ENCODE assay signal across 4 cellular contexts in genomic region chr2:25534937-25535336, GRCh38.
A peak's percentile ranks its signal among the peaks of the same experiment; 100 is the strongest.
DNase-seq lines count a peak whose midpoint lies in the region.
"Not testable (repeated sequence)": the region's sequence is repeated elsewhere in the genome, so short reads cannot be mapped to it uniquely, and the experiment has no call there.

No MANE protein-coding gene starts in this region.

- not testable (repeated sequence) for H3K23ac ChIP-seq in neuronal stem cell (ENCODE audit: low read depth, low read length, poor library complexity)

- H3K18ac ChIP-seq in neuronal stem cell (ENCODE audit: low read length): not testable (repeated sequence)

- not testable (repeated sequence) for H3K79me1 ChIP-seq in neuronal stem cell (ENCODE audit: low read depth, low read length)

- H2BK15ac ChIP-seq in neuronal stem cell (ENCODE audit: low read length): not testable (repeated sequence)

- peak overlapping the region; percentile 28; the same call in 1 of the 2 replicates for H3K4me3 ChIP-seq in BLaER1
- peak overlapping the region in 6 of 10 experiments; percentile 13 to 38 (median 16); a peak in 2 of 20 replicates for H3K4me3 ChIP-seq in BLaER1 treated with 17β-estradiol and CSF1 and Interleukin-3, amounts not matched to agents 10 nM and 100 nM
- not testable (repeated sequence) for H3K4me3 ChIP-seq in neuronal stem cell (ENCODE audit: low read length in 2 of 2)

- no CpG with 5 or more reads among the region's 22 CpGs for WGBS in neuronal stem cell (ENCODE audit: extremely low coverage in 2 of 2, insufficient read length in 2 of 2, insufficient replicate concordance in 1 of 2), 2 donors

- H3K9me3 ChIP-seq in BLaER1: peaks cover 30% of the 10 kb centered on the region
- peaks cover 24 to 31% (median 28%) of the 10 kb centered on the region in 11 experiments for H3K9me3 ChIP-seq in BLaER1 treated with 17β-estradiol and CSF1 and Interleukin-3, amounts not matched to agents 10 nM and 100 nM (replicated peaks in 1 of 11)
- H3K9me3 ChIP-seq in neuronal stem cell (replicated peaks in 1 of 2; ENCODE audit: control insufficient read depth in 2 of 2, insufficient read depth in 1 of 2, low read depth in 1 of 2, low read length in 2 of 2): not testable (repeated sequence)

- not testable (repeated sequence) for H3K27ac ChIP-seq in BLaER1; BLaER1 treated with 17β-estradiol and CSF1 and Interleukin-3, amounts not matched to agents 10 nM and 100 nM; neuronal stem cell (replicated peaks; ENCODE audit: low read length)

- H3K4me1 ChIP-seq in BLaER1; neuronal stem cell (ENCODE audit: control insufficient read depth in 2 of 2, insufficient read depth in 1 of 2, low read depth in 1 of 2, low read length in 2 of 2): not testable (repeated sequence)
- peaks cover 0 to 18% (median 0%) of the 10 kb centered on the region in 10 experiments; a peak in 5 of 20 replicates for H3K4me1 ChIP-seq in BLaER1 treated with 17β-estradiol and CSF1 and Interleukin-3, amounts not matched to agents 10 nM and 100 nM

- not testable (repeated sequence) for H2BK120ac ChIP-seq in neuronal stem cell (ENCODE audit: low read depth, low read length)

- peaks cover 22% of the 10 kb centered on the region for H3K36me3 ChIP-seq in BLaER1
- H3K36me3 ChIP-seq in BLaER1 treated with 17β-estradiol and CSF1 and Interleukin-3, amounts not matched to agents 10 nM and 100 nM: peaks cover 16 to 28% (median 22%) of the 10 kb centered on the region in 11 experiments
- H3K36me3 ChIP-seq in neuronal stem cell (replicated peaks in 1 of 2; ENCODE audit: control insufficient read depth in 2 of 2, insufficient read depth in 2 of 2, low read length in 2 of 2): not testable (repeated sequence)

- H4K8ac ChIP-seq in neuronal stem cell (ENCODE audit: low read depth, low read length): not testable (repeated sequence)

- H3K27me3 ChIP-seq in BLaER1; BLaER1 treated with 17β-estradiol and CSF1 and Interleukin-3, amounts not matched to agents 10 nM and 100 nM; neuronal stem cell (ENCODE audit: control insufficient read depth in 3 of 3, insufficient read depth in 3 of 3, low read depth in 1 of 3, low read length in 3 of 3): not testable (repeated sequence)

- H2AK5ac ChIP-seq in neuronal stem cell (ENCODE audit: low read depth, low read length): not testable (repeated sequence)

- H4K91ac ChIP-seq in neuronal stem cell (ENCODE audit: low read depth, low read length, poor library complexity): not testable (repeated sequence)

- not testable (repeated sequence) for H3K4me2 ChIP-seq in BLaER1; BLaER1 treated with 17β-estradiol and CSF1 and Interleukin-3, amounts not matched to agents 10 nM and 100 nM; neuronal stem cell (ENCODE audit: insufficient read depth, low read length, poor library complexity, severe bottlenecking)

- H3K9ac ChIP-seq in BLaER1; BLaER1 treated with 17β-estradiol and CSF1 and Interleukin-3, amounts not matched to agents 10 nM and 100 nM; neuronal stem cell (ENCODE audit: low read depth, low read length, poor library complexity): not testable (repeated sequence)

- not testable (repeated sequence) for H2BK12ac ChIP-seq in neuronal stem cell (ENCODE audit: low read length)

- H3K14ac ChIP-seq in neuronal stem cell (ENCODE audit: low read length): peak overlapping the region; percentile 1

- not testable (repeated sequence) for H4K20me1 ChIP-seq in BLaER1; BLaER1 treated with 17β-estradiol and CSF1 and Interleukin-3, amounts not matched to agents 10 nM and 100 nM

- H3K4ac ChIP-seq in neuronal stem cell (ENCODE audit: low read length): not testable (repeated sequence)

- peak; percentile 9 for DNase-seq in activated gamma-delta T cell (lab: John Stamatoyannopoulos, UW)
- not testable (repeated sequence) for DNase-seq in neuronal stem cell (ENCODE audit: low spot score)

- not testable (repeated sequence) for H2AFZ ChIP-seq in neuronal stem cell (ENCODE audit: low read length)

- not testable (repeated sequence) for H2BK5ac ChIP-seq in neuronal stem cell (ENCODE audit: low read length)
